In genomic region chr11:102476069-102476468, GRCh38 we compare ENCODE assay signal across 11 cellular contexts. TPM values are rescaled to one million over a fixed set of nuclear protein-coding genes. Genes with fewer than 3 reads are reported as not detected.
DNase-seq lines count a peak whose midpoint lies in the region; ATAC-seq and TF ChIP-seq lines count a peak whose summit lies in the region.
"Had no signal": no experiment of that assay in that cellular context is flagged by ENCODE, and none has a peak within 500 bp of the region (broad histone marks: within the 10 kb centered on the region; RNA-seq: fewer than 3 reads in every experiment).

No MANE protein-coding gene starts in this region.

- TF ChIP-seq EP300 in upper lobe of left lung (IDR thresholded peaks at IDR 0.05), result no peak

- H3K4me2 ChIP-seq in DND-41 (ENCODE audit: insufficient read depth, low read length), result no peak overlapping the region

- 67 to 76% methylated on average over 1 of the region's 1 CpG for WGBS in upper lobe of left lung, 2 donors

- CTCF ChIA-PET in activated CD4-positive, alpha-beta memory T cell treated with anti-CD3 and anti-CD28 coated beads, Interleukin-2, amount 10 ng/mL, durations not matched to agents 7 days and 5 days (lab: Charles Lee), result interaction anchor here (0.6 to 1.7 kb wide), 7 partner anchors 20 to 182 kb away, joined by 3 to 11 read pairs (median 4); no protein-coding TSS in a partner anchor

- no peak for TF ChIP-seq POLR2A in upper lobe of left lung (IDR thresholded peaks at IDR 0.05)

- no peaks in the 10 kb centered on the region for H3K36me3 Mint-ChIP-seq in activated CD4-positive, alpha-beta memory T cell treated with anti-CD3 and anti-CD28 coated beads, Interleukin-2, amount 10 ng/mL, durations not matched to agents 7 days and 5 days (ENCODE audit: low read depth)

- no peaks in the 10 kb centered on the region for H4K20me1 ChIP-seq in DND-41 (ENCODE audit: insufficient read depth, low read length)

- peaks cover 48% of the 10 kb centered on the region for H3K4me1 Mint-ChIP-seq in activated CD4-positive, alpha-beta memory T cell treated with anti-CD3 and anti-CD28 coated beads, Interleukin-2, amount 10 ng/mL, durations not matched to agents 7 days and 5 days

- no peaks in the 10 kb centered on the region for H3K9me3 ChIP-seq in DND-41 (ENCODE audit: insufficient read depth, low read length, severe bottlenecking)
- H3K9me3 ChIP-seq in upper lobe of left lung, result no peaks in the 10 kb centered on the region
- H3K9me3 ChIP-seq: gastroesophageal sphincter, sigmoid colon had no signal

- no peaks in the 10 kb centered on the region for H3K27me3 Mint-ChIP-seq in activated CD4-positive, alpha-beta memory T cell treated with anti-CD3 and anti-CD28 coated beads, Interleukin-2, amount 10 ng/mL, durations not matched to agents 7 days and 5 days

- H3K36me3 ChIP-seq in DND-41 (ENCODE audit: insufficient read depth, low read length), result no peaks in the 10 kb centered on the region
- H3K36me3 ChIP-seq in upper lobe of left lung, result no peaks in the 10 kb centered on the region
- H3K36me3 ChIP-seq: gastroesophageal sphincter, sigmoid colon had no signal

- TF ChIP-seq CTCF in 22Rv1 (IDR thresholded peaks at IDR 0.05), result no peak
- TF ChIP-seq CTCF in DND-41 (IDR thresholded peaks at IDR 0.05; ENCODE audit: borderline replicate concordance, extremely low read depth, low read length, poor library complexity, severe bottlenecking), result no peak
- no peak for TF ChIP-seq CTCF in foreskin keratinocyte (conservative IDR thresholded peaks at IDR 0.05)
- no peak for TF ChIP-seq CTCF in upper lobe of left lung (IDR thresholded peaks at IDR 0.05)

- H3K4me3 Mint-ChIP-seq in activated CD4-positive, alpha-beta memory T cell treated with anti-CD3 and anti-CD28 coated beads, Interleukin-2, amount 10 ng/mL, durations not matched to agents 7 days and 5 days, result no peak overlapping the region

- H2AFZ ChIP-seq in DND-41 (ENCODE audit: low read depth, low read length), result peak overlapping the region; percentile 35

- POLR2A ChIA-PET in activated CD4-positive, alpha-beta memory T cell treated with anti-CD3 and anti-CD28 coated beads, Interleukin-2, amount 10 ng/mL, durations not matched to agents 7 days and 5 days (lab: Charles Lee), result interaction anchor here (1.1 to 3.5 kb wide), 4 partner anchors 9 to 134 kb away, joined by 4 to 18 read pairs (median 5); partner anchors contain the start of gene TMEM123

- peak overlapping the region; percentile 62 for H3K27ac ChIP-seq in 22Rv1
- no peak overlapping the region for H3K27ac ChIP-seq in DND-41 (ENCODE audit: low read length)
- no peak overlapping the region for H3K27ac ChIP-seq in foreskin keratinocyte
- H3K27ac ChIP-seq in upper lobe of left lung, result peak overlapping the region in 1 of 4 donors; percentile 17
- H3K27ac ChIP-seq: gastroesophageal sphincter, sigmoid colon had no signal

- no peaks in the 10 kb centered on the region for H3K79me2 ChIP-seq in DND-41 (ENCODE audit: insufficient read depth, low read length)

- DNase-seq in DND-41 (no peak), foreskin keratinocyte (no peak), NCI-H1436 (lab: John Stamatoyannopoulos, UW) (no peak), D341Med (ENCODE audit: low spot score) (no peak), upper lobe of left lung (no peak)
- no peak for DNase-seq in activated CD4-positive, alpha-beta memory T cell treated with anti-CD3 and anti-CD28 coated beads, Interleukin-2, amount 10 ng/mL, durations not matched to agents 7 days and 5 days
- DNase-seq: DMS79, sigmoid colon had no signal

- no peak overlapping the region for H3K4me3 ChIP-seq in DND-41 (ENCODE audit: low read depth in 1 of 2, low read length in 2 of 2)
- no peak overlapping the region for H3K4me3 ChIP-seq in upper lobe of left lung
- H3K4me3 ChIP-seq: gastroesophageal sphincter, sigmoid colon had no signal

- H3K27ac Mint-ChIP-seq in activated CD4-positive, alpha-beta memory T cell treated with anti-CD3 and anti-CD28 coated beads, Interleukin-2, amount 10 ng/mL, durations not matched to agents 7 days and 5 days, result peak overlapping the region; percentile 59

- H3K27me3 ChIP-seq in DND-41 (ENCODE audit: insufficient read depth, low read length, poor library complexity) (no peaks in the 10 kb centered on the region), foreskin keratinocyte (no peaks in the 10 kb centered on the region), upper lobe of left lung (no peaks in the 10 kb centered on the region)
- H3K27me3 ChIP-seq: gastroesophageal sphincter, sigmoid colon had no signal

- ATAC-seq in DND-41 (ENCODE audit: insufficient read depth, low read depth) (no peak), foreskin keratinocyte (peak; percentile 25), HG03521 (IDR thresholded peaks at IDR 0.05; ENCODE audit: unreplicated experiment) (no peak), upper lobe of left lung (ENCODE audit: low FRiP score in 2 of 2) (no peak)
- ATAC-seq: gastroesophageal sphincter had no signal

- H3K4me1 ChIP-seq in DND-41 (ENCODE audit: insufficient read depth, low read length) (peaks cover 11% of the 10 kb centered on the region), foreskin keratinocyte (peaks cover 15% of the 10 kb centered on the region), upper lobe of left lung (peaks cover 7 to 12% (median 10%) of the 10 kb centered on the region in 4 donors)
- H3K4me1 ChIP-seq: gastroesophageal sphincter had no signal

- H3K9ac ChIP-seq in DND-41 (ENCODE audit: low read depth, low read length), result no peak overlapping the region

- H3K9me3 Mint-ChIP-seq in activated CD4-positive, alpha-beta memory T cell treated with anti-CD3 and anti-CD28 coated beads, Interleukin-2, amount 10 ng/mL, durations not matched to agents 7 days and 5 days, result no peaks in the 10 kb centered on the region

RNA-seq across cellular contexts. Expression of gene TMEM123, which starts 23.5 kb away (rescaled TPM):
- 100 to 1,000 TPM; 331 to 343 TPM for total RNA-seq in activated CD4-positive, alpha-beta memory T cell treated with anti-CD3 and anti-CD28 coated beads, Interleukin-2, amount 10 ng/mL, durations not matched to agents 7 days and 5 days
- 213 and 269 TPM in 2 replicates for total RNA-seq in foreskin keratinocyte
- 54.6 and 70.6 TPM in 2 replicates for polyA plus RNA-seq in foreskin keratinocyte
- total RNA-seq in upper lobe of left lung, result 100 to 1,000 TPM in 4 of 6 donors, 10 to 100 TPM in 2; 55.5 to 200 (median 121) TPM

RNA-seq across cellular contexts. Expression of gene MMP7, which starts 54.5 kb away (rescaled TPM):
- not detected for total RNA-seq in activated CD4-positive, alpha-beta memory T cell treated with anti-CD3 and anti-CD28 coated beads, Interleukin-2, amount 10 ng/mL, durations not matched to agents 7 days and 5 days
- total RNA-seq in foreskin keratinocyte, result 0.11 TPM in 1 of 2 replicates, not detected in the other
- 0.07 TPM in 1 of 2 replicates, not detected in the other for polyA plus RNA-seq in foreskin keratinocyte
- total RNA-seq in upper lobe of left lung, result 10 to 100 TPM in 4 of 6 donors, 1 to 10 TPM in 2; 2.4 to 66.5 (median 16.2) TPM
- total RNA-seq: sigmoid colon had no signal
